8 cellular contexts compared by ENCODE assay signal in genomic region chr14:56120091-56120632, GRCh38. TPM values are rescaled to one million over a fixed set of nuclear protein-coding genes. Genes with fewer than 3 reads are reported as not detected.
DNase-seq lines count a peak whose midpoint lies in the region; ATAC-seq, FAIRE-seq and TF ChIP-seq lines count a peak whose summit lies in the region.

No MANE protein-coding gene starts in this region.

- ATAC-seq in HG03095 (IDR thresholded peaks at IDR 0.05; ENCODE audit: unreplicated experiment) (no peak), HG03354 (IDR thresholded peaks at IDR 0.05; ENCODE audit: poor library complexity, severe bottlenecking, unreplicated experiment) (no peak)

- peak overlapping the region; percentile 85 to 86 for H3K27ac ChIP-seq in mucosa of rectum (ENCODE audit: low read depth in 2 of 2, low read length in 2 of 2)

- H3K4me3 ChIP-seq in mucosa of rectum (ENCODE audit: low read length in 2 of 2), result peak overlapping the region; percentile 75 to 86

- H3K4me3 Mint-ChIP-seq in dendritic cell treated with granulocyte-macrophage colony-stimulating factor and Interleukin-4, amounts not matched to agents 40 ng/mL and 50 ng/mL, for 4 days, result peak overlapping the region; percentile 94

- H3K36me3 Mint-ChIP-seq in dendritic cell treated with granulocyte-macrophage colony-stimulating factor and Interleukin-4, amounts not matched to agents 40 ng/mL and 50 ng/mL, for 4 days (ENCODE audit: low read depth), result peaks cover 6% of the 10 kb centered on the region

- H3K27me3 ChIP-seq in mucosa of rectum (ENCODE audit: control insufficient read depth in 2 of 2, insufficient read depth in 2 of 2, low read length in 2 of 2), result no peaks in the 10 kb centered on the region

- H3K4me1 ChIP-seq in mucosa of rectum (ENCODE audit: control insufficient read depth in 2 of 2, insufficient read depth in 2 of 2, low read length in 2 of 2), result peaks cover 8 to 13% of the 10 kb centered on the region in 2 donors

- peak; percentile 57 for DNase-seq in Daoy (ENCODE audit: low read depth)
- DNase-seq in NCI-H345 (lab: John Stamatoyannopoulos, UW), result peak; percentile 19
- DNase-seq in activated gamma-delta T cell (lab: John Stamatoyannopoulos, UW), result no peak
- no peak for DNase-seq in GM12891 (ENCODE audit: insufficient read length, low spot score)

- no peak for FAIRE-seq in GM12891 (lab: Jason Lieb, UNC)

- no peaks in the 10 kb centered on the region for H3K9me3 ChIP-seq in mucosa of rectum (ENCODE audit: control insufficient read depth in 2 of 2, low read length in 2 of 2)

- H3K4me1 Mint-ChIP-seq in dendritic cell treated with granulocyte-macrophage colony-stimulating factor and Interleukin-4, amounts not matched to agents 40 ng/mL and 50 ng/mL, for 4 days (ENCODE audit: low read depth), result peaks cover 55% of the 10 kb centered on the region

- H3K27me3 Mint-ChIP-seq in dendritic cell treated with granulocyte-macrophage colony-stimulating factor and Interleukin-4, amounts not matched to agents 40 ng/mL and 50 ng/mL, for 4 days, result no peaks in the 10 kb centered on the region

- H3K9me3 Mint-ChIP-seq in dendritic cell treated with granulocyte-macrophage colony-stimulating factor and Interleukin-4, amounts not matched to agents 40 ng/mL and 50 ng/mL, for 4 days, result no peaks in the 10 kb centered on the region

- H3K9ac ChIP-seq in mucosa of rectum (ENCODE audit: low read depth in 1 of 2, low read length in 2 of 2), result peak overlapping the region; percentile 65 to 83

- intact Hi-C loops in dendritic cell treated with granulocyte-macrophage colony-stimulating factor and Interleukin-4, amounts not matched to agents 40 ng/mL and 50 ng/mL, for 4 days (cut with micrococcal nuclease), result loop anchor here (10.0 kb wide), 1 partner anchor 305 kb away; no protein-coding TSS in a partner anchor

- peak overlapping the region; percentile 66 for H3K27ac Mint-ChIP-seq in dendritic cell treated with granulocyte-macrophage colony-stimulating factor and Interleukin-4, amounts not matched to agents 40 ng/mL and 50 ng/mL, for 4 days

- TF ChIP-seq POLR2A in GM12891 (IDR thresholded peaks at IDR 0.05; ENCODE audit: low read depth, low read length), result no peak

- H3K36me3 ChIP-seq in mucosa of rectum (ENCODE audit: control insufficient read depth in 2 of 2, insufficient read depth in 2 of 2, low read length in 2 of 2), result no peaks in the 10 kb centered on the region

TF ChIP-seq in GM12891, 5 proteins besides CTCF, POLR2A, EP300 and RAD21:
- TF ChIP-seq TAF1 (IDR thresholded peaks at IDR 0.05; ENCODE audit: low read depth, low read length) (no peak), POU2F2 (IDR thresholded peaks at IDR 0.05; ENCODE audit: low read depth, low read length) (no peak), SPI1 (IDR thresholded peaks at IDR 0.05; ENCODE audit: low read depth, low read length) (no peak), POLR2AphosphoS5 (IDR thresholded peaks at IDR 0.05; ENCODE audit: low read depth, low read length) (no peak), PAX5 (IDR thresholded peaks at IDR 0.05; ENCODE audit: insufficient read depth, low read length, severe bottlenecking) (no peak)

RNA-seq across cellular contexts. Expression of gene PELI2, which starts 2.0 kb away (rescaled TPM):
- total RNA-seq in Daoy (2014; rRNA removed; shearing (Covaris generic)), result 5.3 and 7.1 TPM in 2 replicates
- polyA plus RNA-seq in GM12891 (2012; ENCODE audit: low read depth, missing spikeins), result not detected

Comparison
In these comparisons a context has a peak if more than half of its experiments do, and no peak if none do; other contexts are left out.
1. DNase-seq: peak in Daoy (single experiment) and NCI-H345 (single experiment); none in activated gamma-delta T cell (single experiment) and GM12891 (single experiment).